ENCODE assay signal across 1 cellular context in the genomic region with DNA sequence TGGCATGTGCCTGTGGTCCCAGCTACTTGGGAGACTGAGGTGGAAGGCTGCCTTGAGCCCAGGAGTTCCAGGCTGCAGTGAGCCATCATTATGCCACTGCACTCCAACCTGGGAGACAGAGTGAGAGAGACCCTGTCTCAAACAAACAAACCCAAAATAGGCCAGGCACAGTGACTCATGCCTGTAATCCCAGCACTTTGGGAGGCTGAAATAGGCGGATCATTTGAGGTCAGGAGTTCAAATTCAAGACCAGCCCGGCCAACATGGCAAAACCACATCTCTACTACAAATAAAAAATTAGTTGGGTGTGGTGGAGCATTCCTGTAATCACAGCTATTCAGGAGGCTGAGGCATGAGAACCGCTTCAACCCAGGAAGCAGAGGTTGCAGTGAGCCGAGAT.
TF ChIP-seq lines count a peak whose summit lies in the region.

No MANE protein-coding gene starts in this region.

TF ChIP-seq in K562, 482 proteins besides CTCF, POLR2A, EP300 and RAD21 (continued from another document):
- TF ChIP-seq ZNF318 (IDR thresholded peaks at IDR 0.05; ENCODE audit: borderline replicate concordance in 1 of 2, low read depth in 1 of 2) = no peak
- TF ChIP-seq ZNF175 (CRISPR knock-in tag; IDR thresholded peaks at IDR 0.05; ENCODE audit: low read depth) = no peak
- no peak for TF ChIP-seq MXD1 (CRISPR knock-in tag; IDR thresholded peaks at IDR 0.05; ENCODE audit: borderline replicate concordance, poor library complexity, severe bottlenecking)
- no peak for TF ChIP-seq ZNF699 (CRISPR knock-in tag; IDR thresholded peaks at IDR 0.05; ENCODE audit: insufficient replicate concordance)
- no peak for TF ChIP-seq PML (IDR thresholded peaks at IDR 0.05; ENCODE audit: low read length)
- no peak for TF ChIP-seq ZNF354B (CRISPR knock-in tag; IDR thresholded peaks at IDR 0.05)
- TF ChIP-seq ZFP1 (CRISPR knock-in tag; IDR thresholded peaks at IDR 0.05) = no peak
- TF ChIP-seq, protein P1, sequence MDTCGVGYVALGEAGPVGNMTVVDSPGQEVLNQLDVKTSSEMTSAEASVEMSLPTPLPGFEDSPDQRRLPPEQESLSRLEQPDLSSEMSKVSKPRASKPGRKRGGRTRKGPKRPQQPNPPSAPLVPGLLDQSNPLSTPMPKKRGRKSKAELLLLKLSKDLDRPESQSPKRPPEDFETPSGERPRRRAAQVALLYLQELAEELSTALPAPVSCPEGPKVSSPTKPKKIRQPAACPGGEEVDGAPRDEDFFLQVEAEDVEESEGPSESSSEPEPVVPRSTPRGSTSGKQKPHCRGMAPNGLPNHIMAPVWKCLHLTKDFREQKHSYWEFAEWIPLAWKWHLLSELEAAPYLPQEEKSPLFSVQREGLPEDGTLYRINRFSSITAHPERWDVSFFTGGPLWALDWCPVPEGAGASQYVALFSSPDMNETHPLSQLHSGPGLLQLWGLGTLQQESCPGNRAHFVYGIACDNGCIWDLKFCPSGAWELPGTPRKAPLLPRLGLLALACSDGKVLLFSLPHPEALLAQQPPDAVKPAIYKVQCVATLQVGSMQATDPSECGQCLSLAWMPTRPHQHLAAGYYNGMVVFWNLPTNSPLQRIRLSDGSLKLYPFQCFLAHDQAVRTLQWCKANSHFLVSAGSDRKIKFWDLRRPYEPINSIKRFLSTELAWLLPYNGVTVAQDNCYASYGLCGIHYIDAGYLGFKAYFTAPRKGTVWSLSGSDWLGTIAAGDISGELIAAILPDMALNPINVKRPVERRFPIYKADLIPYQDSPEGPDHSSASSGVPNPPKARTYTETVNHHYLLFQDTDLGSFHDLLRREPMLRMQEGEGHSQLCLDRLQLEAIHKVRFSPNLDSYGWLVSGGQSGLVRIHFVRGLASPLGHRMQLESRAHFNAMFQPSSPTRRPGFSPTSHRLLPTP (IDR thresholded peaks at IDR 0.05; ENCODE audit: borderline replicate concordance, extremely low read depth, insufficient read length) = no peak
- peak; percentile 46 for TF ChIP-seq FOSL1 (tag; conservative IDR thresholded peaks at IDR 0.05)
